ENCODE assay signal across 1 cellular context in the genomic region with DNA sequence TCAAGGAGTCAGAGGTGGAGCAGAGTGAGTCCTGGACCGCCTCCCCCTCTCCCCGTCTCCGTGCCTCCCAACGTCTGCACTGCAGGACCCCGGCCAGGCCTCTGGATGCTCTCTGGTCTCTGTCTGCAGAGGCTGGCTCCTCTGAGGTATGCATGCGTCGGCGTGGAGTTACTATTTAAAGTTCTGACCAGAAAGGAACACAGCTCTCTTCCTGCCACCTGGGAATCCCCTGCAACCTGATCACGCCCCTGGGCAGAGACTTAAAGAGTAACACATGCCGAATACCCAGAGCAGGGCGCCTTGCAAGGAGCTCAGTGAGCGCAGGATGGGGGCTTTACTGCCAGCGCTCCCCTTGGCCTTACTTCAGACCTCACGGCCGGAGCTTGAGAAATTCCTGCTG.
TF ChIP-seq lines count a peak whose summit lies in the region.

No MANE protein-coding gene starts in this region.

TF ChIP-seq in WTC11, 78 proteins besides CTCF, POLR2A, EP300 and RAD21 (continued from another document):
- TF ChIP-seq, protein P1, sequence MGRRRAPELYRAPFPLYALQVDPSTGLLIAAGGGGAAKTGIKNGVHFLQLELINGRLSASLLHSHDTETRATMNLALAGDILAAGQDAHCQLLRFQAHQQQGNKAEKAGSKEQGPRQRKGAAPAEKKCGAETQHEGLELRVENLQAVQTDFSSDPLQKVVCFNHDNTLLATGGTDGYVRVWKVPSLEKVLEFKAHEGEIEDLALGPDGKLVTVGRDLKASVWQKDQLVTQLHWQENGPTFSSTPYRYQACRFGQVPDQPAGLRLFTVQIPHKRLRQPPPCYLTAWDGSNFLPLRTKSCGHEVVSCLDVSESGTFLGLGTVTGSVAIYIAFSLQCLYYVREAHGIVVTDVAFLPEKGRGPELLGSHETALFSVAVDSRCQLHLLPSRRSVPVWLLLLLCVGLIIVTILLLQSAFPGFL (CRISPR knock-in tag; IDR thresholded peaks at IDR 0.05; ENCODE audit: borderline replicate concordance), result no peak
- no peak for TF ChIP-seq CREM (CRISPR knock-in tag; IDR thresholded peaks at IDR 0.05)
- TF ChIP-seq, protein P2, sequence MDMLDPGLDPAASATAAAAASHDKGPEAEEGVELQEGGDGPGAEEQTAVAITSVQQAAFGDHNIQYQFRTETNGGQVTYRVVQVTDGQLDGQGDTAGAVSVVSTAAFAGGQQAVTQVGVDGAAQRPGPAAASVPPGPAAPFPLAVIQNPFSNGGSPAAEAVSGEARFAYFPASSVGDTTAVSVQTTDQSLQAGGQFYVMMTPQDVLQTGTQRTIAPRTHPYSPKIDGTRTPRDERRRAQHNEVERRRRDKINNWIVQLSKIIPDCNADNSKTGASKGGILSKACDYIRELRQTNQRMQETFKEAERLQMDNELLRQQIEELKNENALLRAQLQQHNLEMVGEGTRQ (CRISPR knock-in tag; IDR thresholded peaks at IDR 0.05), result no peak
- no peak for TF ChIP-seq NFATC4 (CRISPR knock-in tag; IDR thresholded peaks at IDR 0.05)
- TF ChIP-seq, protein P3, sequence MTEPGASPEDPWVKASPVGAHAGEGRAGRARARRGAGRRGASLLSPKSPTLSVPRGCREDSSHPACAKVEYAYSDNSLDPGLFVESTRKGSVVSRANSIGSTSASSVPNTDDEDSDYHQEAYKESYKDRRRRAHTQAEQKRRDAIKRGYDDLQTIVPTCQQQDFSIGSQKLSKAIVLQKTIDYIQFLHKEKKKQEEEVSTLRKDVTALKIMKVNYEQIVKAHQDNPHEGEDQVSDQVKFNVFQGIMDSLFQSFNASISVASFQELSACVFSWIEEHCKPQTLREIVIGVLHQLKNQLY (CRISPR knock-in tag; IDR thresholded peaks at IDR 0.05), result no peak
- TF ChIP-seq, protein P4, sequence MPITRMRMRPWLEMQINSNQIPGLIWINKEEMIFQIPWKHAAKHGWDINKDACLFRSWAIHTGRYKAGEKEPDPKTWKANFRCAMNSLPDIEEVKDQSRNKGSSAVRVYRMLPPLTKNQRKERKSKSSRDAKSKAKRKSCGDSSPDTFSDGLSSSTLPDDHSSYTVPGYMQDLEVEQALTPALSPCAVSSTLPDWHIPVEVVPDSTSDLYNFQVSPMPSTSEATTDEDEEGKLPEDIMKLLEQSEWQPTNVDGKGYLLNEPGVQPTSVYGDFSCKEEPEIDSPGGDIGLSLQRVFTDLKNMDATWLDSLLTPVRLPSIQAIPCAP (CRISPR knock-in tag; IDR thresholded peaks at IDR 0.05), result no peak
- TF ChIP-seq RELA (CRISPR knock-in tag; IDR thresholded peaks at IDR 0.05; ENCODE audit: borderline replicate concordance), result no peak
- TF ChIP-seq FOXP1 (CRISPR knock-in tag; IDR thresholded peaks at IDR 0.05; ENCODE audit: borderline replicate concordance), result no peak
